Comparison of ENCODE assay signal across 1 cellular context in the genomic region with DNA sequence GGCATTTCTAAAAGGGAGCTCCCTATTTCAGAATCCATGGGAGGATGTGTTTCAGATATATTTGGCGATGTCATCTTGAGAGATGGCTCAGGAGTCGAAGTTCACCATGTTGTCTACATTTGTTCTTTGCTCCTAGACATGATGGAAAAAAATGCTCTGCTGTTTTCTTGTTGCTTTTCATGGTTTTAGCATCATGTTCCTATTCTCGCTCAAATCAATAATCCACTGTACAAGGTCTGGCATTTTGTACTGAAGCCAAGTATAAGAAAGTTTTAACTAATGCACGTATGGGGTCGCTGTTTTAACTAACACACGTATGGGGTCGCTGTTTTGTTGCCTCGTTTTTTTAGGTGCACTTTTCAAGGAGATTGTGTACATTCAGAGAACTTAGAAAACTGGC.
TF ChIP-seq lines count a peak whose summit lies in the region.

No MANE protein-coding gene starts in this region.

TF ChIP-seq in GM12878, 131 proteins besides CTCF, POLR2A, EP300 and RAD21 (continued from another document):
- no peak for TF ChIP-seq BCLAF1 (IDR thresholded peaks at IDR 0.05)
